Comparison of ENCODE assay signal across 8 cellular contexts in the genomic region with DNA sequence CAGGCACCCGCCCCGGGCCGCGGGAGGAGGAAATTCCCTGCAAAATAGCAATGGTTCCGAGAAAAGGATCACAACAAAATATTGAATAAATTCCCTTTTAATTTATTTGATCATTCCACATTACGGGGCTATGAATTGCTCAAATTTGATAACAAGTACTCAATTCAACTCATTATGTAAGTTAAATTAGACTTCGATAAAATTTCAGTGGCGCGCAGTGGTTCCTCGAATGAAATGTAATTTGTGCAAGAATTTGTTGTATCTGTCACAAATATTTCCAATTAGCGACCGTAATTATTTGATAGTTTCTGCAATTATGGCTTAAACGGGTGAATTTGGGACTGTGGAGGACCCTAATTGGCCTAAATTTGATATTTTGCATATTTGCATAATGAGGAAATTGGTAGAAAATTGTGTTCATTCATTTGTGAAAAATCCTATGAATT.
A peak's percentile ranks its signal among the peaks of the same experiment; 100 is the strongest.
DNase-seq lines count a peak whose midpoint lies in the region; ATAC-seq and TF ChIP-seq lines count a peak whose summit lies in the region.

No MANE protein-coding gene starts in this region.

- no peak overlapping the region for H3K27ac Mint-ChIP-seq in activated T-cell treated with anti-CD3 and anti-CD28 coated beads, Interleukin-2, amount 50 U/mL, for 72 hours
- peak overlapping the region in 2 of 5 experiments; percentile 6 to 10 for H3K27ac Mint-ChIP-seq in brain

- H3K27me3 ChIP-seq in lower lobe of right lung (ENCODE audit: low read depth) (peaks cover 27% of the 10 kb centered on the region), thyroid gland (no peaks in the 10 kb centered on the region)

- intact Hi-C loops in lower lobe of right lung (cut with DNase I) (no loop called here), thyroid gland (cut with DNase I) (no loop called here)

- no peak for TF ChIP-seq CTCF in brain (conservative IDR thresholded peaks at IDR 0.05)
- no peak for TF ChIP-seq CTCF in lower lobe of right lung (IDR thresholded peaks at IDR 0.05)
- TF ChIP-seq CTCF in thyroid gland (IDR thresholded peaks at IDR 0.05), result no peak

- no peaks in the 10 kb centered on the region for H3K36me3 Mint-ChIP-seq in activated T-cell treated with anti-CD3 and anti-CD28 coated beads, Interleukin-2, amount 50 U/mL, for 72 hours (ENCODE audit: insufficient read depth in 2 of 2)
- no peaks in the 10 kb centered on the region for H3K36me3 Mint-ChIP-seq in brain

- DNase-seq in activated T-cell treated with anti-CD3 and anti-CD28 coated beads, Interleukin-2, amount 50 U/mL, for 72 hours, result no peak
- no peak for DNase-seq in activated T-cell treated with anti-CD3 and anti-CD28 coated beads for 4 hours
- no peak for DNase-seq in lower lobe of right lung
- no peak for DNase-seq in thyroid gland
- DNase-seq in cerebellar nuclear complex (lab: John Stamatoyannopoulos, UW), result no peak
- no peak for DNase-seq in activated CD8-positive, alpha-beta memory T cell treated with anti-CD3 and anti-CD28 coated beads, Interleukin-2, amount 50 U/mL, for 4 hours

- H3K36me3 ChIP-seq in lower lobe of right lung (no peaks in the 10 kb centered on the region), thyroid gland (no peaks in the 10 kb centered on the region)

- H3K4me3 Mint-ChIP-seq in activated T-cell treated with anti-CD3 and anti-CD28 coated beads, Interleukin-2, amount 50 U/mL, for 72 hours, result peak overlapping the region; percentile 81 to 84
- peak overlapping the region; percentile 80 to 84 (median 81) for H3K4me3 Mint-ChIP-seq in brain

- peak overlapping the region; percentile 62 for H3K4me3 ChIP-seq in lower lobe of right lung
- peak overlapping the region; percentile 24 to 70 (median 24) for H3K4me3 ChIP-seq in thyroid gland (replicated peaks in 1 of 3)

- no peaks in the 10 kb centered on the region for H3K9me3 ChIP-seq in lower lobe of right lung
- H3K9me3 ChIP-seq in thyroid gland, result no peaks in the 10 kb centered on the region

- WGBS in thyroid gland, 2 donors, result 6 to 7% methylated on average over 13 of the region's 13 CpGs

- TF ChIP-seq POLR2A in thyroid gland (IDR thresholded peaks at IDR 0.05), result no peak

- H3K27ac ChIP-seq in lower lobe of right lung (no peak overlapping the region), thyroid gland (peak overlapping the region in 1 of 3 donors; percentile 21)

- H3K27me3 Mint-ChIP-seq in activated T-cell treated with anti-CD3 and anti-CD28 coated beads, Interleukin-2, amount 50 U/mL, for 72 hours (ENCODE audit: low read depth), result peaks cover 14% of the 10 kb centered on the region
- peaks cover 95% of the 10 kb centered on the region for H3K27me3 Mint-ChIP-seq in brain

- no peak for ATAC-seq in activated T-cell treated with anti-CD3 and anti-CD28 coated beads, Interleukin-2, amount 50 U/mL, for 72 hours (replicated peaks in 1 of 2)
- ATAC-seq in lower lobe of right lung (no peak), esophagus mucosa (no peak)

- peaks cover 24% of the 10 kb centered on the region for H3K4me1 Mint-ChIP-seq in activated T-cell treated with anti-CD3 and anti-CD28 coated beads, Interleukin-2, amount 50 U/mL, for 72 hours (ENCODE audit: low read depth)
- H3K4me1 Mint-ChIP-seq in brain, result peaks cover 45% of the 10 kb centered on the region

- H3K9me3 Mint-ChIP-seq in activated T-cell treated with anti-CD3 and anti-CD28 coated beads, Interleukin-2, amount 50 U/mL, for 72 hours, result no peaks in the 10 kb centered on the region
- H3K9me3 Mint-ChIP-seq in brain, result peaks cover 0 to 13% (median 6%) of the 10 kb centered on the region in 5 experiments

- peaks cover 14% of the 10 kb centered on the region for H3K4me1 ChIP-seq in lower lobe of right lung
- H3K4me1 ChIP-seq in thyroid gland, result no peaks in the 10 kb centered on the region
